Comparison of ENCODE assay signal across 10 cellular contexts in the genomic region with DNA sequence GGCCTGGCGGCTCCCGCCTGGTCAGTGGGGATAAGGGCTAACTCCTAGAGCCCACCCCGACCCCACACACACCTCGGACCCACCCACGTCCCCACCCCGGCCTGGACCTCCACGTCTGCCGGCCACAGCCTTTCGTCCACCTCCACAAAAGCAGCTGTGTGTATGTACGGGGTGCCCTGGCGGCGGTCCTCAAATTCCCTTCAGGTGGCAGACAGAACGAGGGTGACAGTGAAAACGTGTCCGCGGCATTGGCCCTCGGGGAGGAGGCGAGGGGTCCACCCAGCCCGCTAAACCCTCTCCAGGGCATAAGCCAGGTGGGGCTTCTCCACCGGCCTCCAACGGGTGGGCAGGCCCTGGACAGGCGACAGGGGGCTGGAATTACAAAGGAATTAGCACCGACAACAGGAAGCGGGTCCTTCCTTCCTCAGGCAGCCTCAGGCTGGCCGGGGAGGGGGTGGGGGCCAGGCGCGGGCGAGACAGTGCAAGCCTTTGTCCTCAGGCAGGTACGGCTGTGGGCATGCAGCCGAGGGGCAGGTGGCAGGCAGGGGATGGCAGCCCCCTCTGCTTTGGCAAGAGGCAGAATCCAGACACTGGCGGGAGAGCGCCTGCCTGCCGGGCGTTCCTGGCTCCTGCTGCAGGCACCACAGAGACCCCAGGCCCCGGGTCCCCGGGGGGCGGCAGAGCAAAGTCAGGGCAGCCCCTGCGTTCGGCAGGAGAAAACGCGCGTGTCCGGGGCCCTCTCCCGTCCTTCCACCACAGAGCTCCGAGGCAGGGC. TPM values are rescaled to one million over a fixed set of nuclear protein-coding genes. Genes with fewer than 3 reads are reported as not detected.
DNase-seq lines count a peak whose midpoint lies in the region; ATAC-seq and TF ChIP-seq lines count a peak whose summit lies in the region.
"Had no signal": no experiment of that assay in that cellular context is flagged by ENCODE, and none has a peak within 500 bp of the region (broad histone marks: within the 10 kb centered on the region; RNA-seq: fewer than 3 reads in every experiment).

No MANE protein-coding gene starts in this region.

- no peaks in the 10 kb centered on the region for H3K27me3 ChIP-seq in Loucy (ENCODE audit: insufficient read depth, low read length, poor library complexity, severe bottlenecking)
- H3K27me3 ChIP-seq in dorsolateral prefrontal cortex: no peaks in the 10 kb centered on the region
- H3K27me3 ChIP-seq in psoas muscle (ENCODE audit: insufficient read depth in 3 of 3, low read length in 2 of 3): no peaks in the 10 kb centered on the region

- no peaks in the 10 kb centered on the region for H3K36me3 ChIP-seq in Loucy (ENCODE audit: insufficient read depth, low read length)
- peaks cover 0 to 3% of the 10 kb centered on the region in 2 donors for H3K36me3 ChIP-seq in psoas muscle (ENCODE audit: insufficient read depth in 1 of 2, low read depth in 1 of 2)

- peaks cover 0 to 3% (median 0%) of the 10 kb centered on the region in 7 donors for H3K9me3 Mint-ChIP-seq in CD14-positive monocyte
- H3K9me3 Mint-ChIP-seq: naive B cell had no signal

- H3K9me2 ChIP-seq in Loucy (replicated peaks; ENCODE audit: low read depth, low read length): no peaks in the 10 kb centered on the region

- no peaks in the 10 kb centered on the region for H4K20me1 ChIP-seq in Loucy (ENCODE audit: insufficient read depth, low read length, poor library complexity, severe bottlenecking)

- DNase-seq in CD14-positive monocyte (ENCODE audit: low spot score) (no peak), dorsolateral prefrontal cortex (no peak), psoas muscle (peak in 1 of 2 donors; percentile 61), DMS 273 (lab: John Stamatoyannopoulos, UW; ENCODE audit: unreplicated experiment) (no peak), mesenteric fat pad (ENCODE audit: low spot score) (no peak), retina (no peak), HuH-7 (ENCODE audit: low spot score) (no peak)

- intact Hi-C loops in CD14-positive monocyte (cut with micrococcal nuclease) (loop anchor here (1.0 to 5.0 kb wide), 3 partner anchors 32 to 72 kb away; a partner anchor contains a TSS), dorsolateral prefrontal cortex (cut with DNase I) (loop anchor here (1.0 to 10.0 kb wide), 5 partner anchors 53 to 250 kb away; a partner anchor contains a TSS), psoas muscle (cut with DNase I) (loop anchor here (1.0 to 5.0 kb wide), 2 partner anchors 54 to 72 kb away; a partner anchor contains a TSS)

- peaks cover 0 to 7% (median 0%) of the 10 kb centered on the region in 3 donors for H3K27me3 Mint-ChIP-seq in CD14-positive monocyte (ENCODE audit: low read depth in 3 of 3)
- H3K27me3 Mint-ChIP-seq: naive B cell had no signal

- TF ChIP-seq CTCF in CD14-positive monocyte (IDR thresholded peaks at IDR 0.05) (peak; percentile 13), Loucy (conservative IDR thresholded peaks at IDR 0.05; ENCODE audit: low read length) (no peak), dorsolateral prefrontal cortex (IDR thresholded peaks at IDR 0.05 in 54 of 56, conservative IDR thresholded peaks at IDR 0.05 in 2 of 56; ENCODE audit: low read depth in 1 of 56, partially characterized antibody in 56 of 56) (peak in 11 of 56 donors; percentile 0 to 44 (median 10)), psoas muscle (IDR thresholded peaks at IDR 0.05) (no peak)

- no peaks in the 10 kb centered on the region for H3F3A ChIP-seq in Loucy (ENCODE audit: low read depth)

- H3K79me2 ChIP-seq in Loucy (ENCODE audit: insufficient read depth, low read length): no peaks in the 10 kb centered on the region

- H3K27ac ChIP-seq in dorsolateral prefrontal cortex: peak overlapping the region in 54 of 59 donors; percentile 18 to 93 (median 74)
- peak overlapping the region; percentile 74 for H3K27ac ChIP-seq in psoas muscle

- peak overlapping the region; percentile 77 to 100 (median 99) for H3K27ac Mint-ChIP-seq in CD14-positive monocyte

- no peak overlapping the region for H3K4me2 ChIP-seq in Loucy (ENCODE audit: low read depth, low read length, poor library complexity, severe bottlenecking)

- H3K9me3 ChIP-seq in Loucy (ENCODE audit: insufficient read depth, low read depth, low read length) (no peaks in the 10 kb centered on the region), psoas muscle (no peaks in the 10 kb centered on the region)
- H3K9me3 ChIP-seq: Caco-2 had no signal

- H3K4me3 ChIP-seq in Loucy (ENCODE audit: low read length, poor library complexity, severe bottlenecking): no peak overlapping the region
- H3K4me3 ChIP-seq in dorsolateral prefrontal cortex: peak overlapping the region in 4 of 59 donors; percentile 2 to 21 (median 10)
- H3K4me3 ChIP-seq in psoas muscle: peak overlapping the region; percentile 11

- 31 to 36% (median 33%) methylated on average over 38 to 45 of the region's 45 CpGs for WGBS in psoas muscle, 3 donors

- peaks cover 23 to 45% of the 10 kb centered on the region in 2 donors for H3K36me3 Mint-ChIP-seq in CD14-positive monocyte
- H3K36me3 Mint-ChIP-seq: naive B cell had no signal

- no peak overlapping the region for H2AFZ ChIP-seq in Loucy (ENCODE audit: low read length)

- peaks cover 56% of the 10 kb centered on the region for H3K4me1 Mint-ChIP-seq in CD14-positive monocyte

- peak in 2 of 4 donors; percentile 4 to 12 for ATAC-seq in psoas muscle

- H3K4me1 ChIP-seq in Loucy (ENCODE audit: insufficient read depth, low read length, poor library complexity, severe bottlenecking): peaks cover 20% of the 10 kb centered on the region
- peaks cover 41% of the 10 kb centered on the region for H3K4me1 ChIP-seq in psoas muscle
- H3K4me1 ChIP-seq: Caco-2 had no signal

- H3K4me3 Mint-ChIP-seq in CD14-positive monocyte: peak overlapping the region in 1 of 2 donors; percentile 51
- H3K4me3 Mint-ChIP-seq: naive B cell had no signal

- H3K9ac ChIP-seq in Loucy (ENCODE audit: low read depth, low read length, poor library complexity, severe bottlenecking): peak overlapping the region; percentile 53

RNA-seq across cellular contexts. Expression of a gene that starts 12.3 kb away (rescaled TPM):
- polyA plus RNA-seq in CD14-positive monocyte (10 to 100 TPM; 43.5 to 45.0 TPM), psoas muscle (10 to 100 TPM; 23.7 to 43.8 (median 40.0) TPM)
- total RNA-seq in dorsolateral prefrontal cortex (100 to 1,000 TPM in 97 of 120 experiments, 10 to 100 TPM in 23; 69.4 to 185 (median 126) TPM), psoas muscle (10 to 100 TPM; 23.7 to 45.0 (median 43.5) TPM), mesenteric fat pad (80.1 TPM)

RNA-seq across cellular contexts. Expression of a gene that starts 53.8 kb away (rescaled TPM):
- polyA plus RNA-seq in CD14-positive monocyte: 100 to 1,000 TPM; 115 to 151 TPM
- total RNA-seq in dorsolateral prefrontal cortex: 10 to 100 TPM; 27.7 to 80.6 (median 45.9) TPM
- total RNA-seq in psoas muscle: 10 to 100 TPM; 10.1 to 70.5 (median 30.0) TPM
- polyA plus RNA-seq in psoas muscle: 10 to 100 TPM in 2 of 3 donors, 1 to 10 TPM in 1; 9.5 to 21.7 (median 19.0) TPM
- total RNA-seq in mesenteric fat pad: 31.4 TPM

RNA-seq across cellular contexts. Expression of a gene that starts 58.5 kb away (rescaled TPM):
- polyA plus RNA-seq in CD14-positive monocyte (10 to 100 TPM; 53.0 to 58.7 TPM), psoas muscle (10 to 100 TPM; 25.6 to 45.4 (median 30.9) TPM)
- total RNA-seq in dorsolateral prefrontal cortex (10 to 100 TPM; 28.5 to 70.6 (median 43.8) TPM), psoas muscle (10 to 100 TPM; 35.7 to 41.8 (median 40.1) TPM), mesenteric fat pad (77.6 TPM)
